18 cellular contexts compared by ENCODE assay signal in genomic region chr18:47545613-47546012, GRCh38.
"Had no signal": no experiment of that assay in that cellular context is flagged by ENCODE, and none has a peak within 500 bp of the region (broad histone marks: within the 10 kb centered on the region; RNA-seq: fewer than 3 reads in every experiment).

No MANE protein-coding gene starts in this region.

- H3K4me3 Mint-ChIP-seq: immature natural killer cell; natural killer cell treated with Interleukin-12 subunit alpha and Interleukin-12 subunit beta and Interleukin-15 and Interleukin-18, amount 100 ng/mL, for 72 hours; stimulated activated naive B cell treated with anti-CD40 and anti-IgM and Interleukin-4, amounts not matched to agents 10 μg/mL and 1 μg/mL and 100 μg/mL, for 72 hours; T-helper 2 cell treated with Interferon-gamma antibody and Interleukin-4, amounts not matched to agents 5 μg/mL and 100 μg/mL, for 36 hours had no signal

- H3K4me1 ChIP-seq: tibial nerve, vagina had no signal

- H3K4me1 Mint-ChIP-seq: immature natural killer cell; stimulated activated naive B cell treated with anti-CD40 and anti-IgM and Interleukin-4, amounts not matched to agents 10 μg/mL and 1 μg/mL and 100 μg/mL, for 72 hours had no signal

- H3K36me3 Mint-ChIP-seq: immature natural killer cell; natural killer cell treated with Interleukin-12 subunit alpha and Interleukin-12 subunit beta and Interleukin-15 and Interleukin-18, amount 100 ng/mL, for 72 hours; stimulated activated naive B cell treated with anti-CD40 and anti-IgM and Interleukin-4, amounts not matched to agents 10 μg/mL and 1 μg/mL and 100 μg/mL, for 72 hours had no signal

- ATAC-seq: right cardiac atrium; stimulated activated naive B cell treated with anti-CD40 and anti-IgM and Interleukin-4, amounts not matched to agents 10 μg/mL and 1 μg/mL and 100 μg/mL, for 72 hours had no signal

- H3K27me3 ChIP-seq: hepatocyte, tibial nerve, vagina had no signal

- H3K9me3 Mint-ChIP-seq: natural killer cell treated with Interleukin-12 subunit alpha and Interleukin-12 subunit beta and Interleukin-15 and Interleukin-18, amount 100 ng/mL, for 72 hours; stimulated activated naive B cell treated with anti-CD40 and anti-IgM and Interleukin-4, amounts not matched to agents 10 μg/mL and 1 μg/mL and 100 μg/mL, for 72 hours; T-helper 2 cell treated with Interferon-gamma antibody and Interleukin-4, amounts not matched to agents 5 μg/mL and 100 μg/mL, for 36 hours had no signal

- H3K79me2 ChIP-seq: hepatocyte had no signal

- H3K9me3 ChIP-seq: tibial nerve, vagina had no signal

- H3K4me2 ChIP-seq: hepatocyte had no signal

- H3K36me3 ChIP-seq: cardiac muscle cell, tibial nerve, vagina had no signal

- H3K27ac Mint-ChIP-seq: immature natural killer cell; natural killer cell treated with Interleukin-12 subunit alpha and Interleukin-12 subunit beta and Interleukin-15 and Interleukin-18, amount 100 ng/mL, for 72 hours; progenitor cell of endocrine pancreas; stimulated activated naive B cell treated with anti-CD40 and anti-IgM and Interleukin-4, amounts not matched to agents 10 μg/mL and 1 μg/mL and 100 μg/mL, for 72 hours; T-helper 2 cell treated with Interferon-gamma antibody and Interleukin-4, amounts not matched to agents 5 μg/mL and 100 μg/mL, for 36 hours had no signal

- H3K27ac ChIP-seq: cardiac muscle cell, dorsolateral prefrontal cortex, hepatocyte, skin epidermis, tibial nerve, vagina had no signal

- DNase-seq: activated CD4-positive, alpha-beta T cell treated with anti-CD3 and anti-CD28 coated beads, Interleukin-2, amount 50 U/mL, for 4 hours; activated CD4-positive, CD25-positive, alpha-beta regulatory T cell treated with anti-CD3 and anti-CD28 coated beads, Interleukin-2, amount 50 U/mL, for 72 hours; activated naive CD4-positive, alpha-beta T cell treated with anti-CD3 and anti-CD28 coated beads, Interleukin-2, amount 50 U/mL, for 16 hours; dorsolateral prefrontal cortex; immature natural killer cell; occipital lobe; right cardiac atrium; stimulated activated CD4-positive, alpha-beta T cell treated with anti-CD3 and anti-CD28 coated beads, Interleukin-15, amount 100 ng/mL, for 24 hours; stimulated activated CD4-positive, alpha-beta T cell treated with anti-CD3 and anti-CD28 coated beads, Interleukin-4, amount 100 ng/mL, for 1 hour; stimulated activated naive B cell treated with anti-CD40 and anti-IgM and Interleukin-4, amounts not matched to agents 10 μg/mL and 1 μg/mL and 100 μg/mL, for 72 hours had no signal

- H3K4me3 ChIP-seq: cardiac muscle cell, dorsolateral prefrontal cortex, hepatocyte, skin epidermis, tibial nerve, vagina had no signal

- H2AFZ ChIP-seq: hepatocyte had no signal
